ENCODE assay signal across 8 cellular contexts in the genomic region with DNA sequence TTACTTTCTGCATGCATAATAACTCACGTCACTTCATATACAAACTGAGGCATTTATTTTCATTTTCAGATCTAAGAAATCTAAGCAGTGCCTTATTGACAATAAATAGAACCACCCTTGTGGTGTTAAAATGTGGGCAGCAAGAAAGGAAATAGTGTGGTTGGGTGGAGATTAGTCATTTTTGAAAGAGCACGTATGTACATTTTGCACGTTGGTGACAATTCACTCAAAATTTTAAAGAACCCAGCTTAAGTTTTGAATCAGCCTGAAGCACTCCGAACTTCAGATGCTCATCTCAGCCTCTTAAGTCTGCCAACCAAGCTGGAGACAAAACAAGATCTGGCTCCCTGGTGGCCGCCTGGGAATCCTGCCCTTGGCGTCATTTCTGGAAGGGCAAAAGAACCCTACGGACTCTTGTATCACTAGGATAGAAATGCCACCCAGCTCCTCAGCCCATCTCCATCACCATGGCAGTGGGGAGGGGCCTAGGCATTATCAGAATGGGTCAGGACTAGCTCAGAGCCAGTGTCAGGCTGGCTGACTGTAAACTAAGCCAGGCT.
DNase-seq lines count a peak whose midpoint lies in the region; ATAC-seq and TF ChIP-seq lines count a peak whose summit lies in the region.

No MANE protein-coding gene starts in this region.

- no peaks in the 10 kb centered on the region for H3K36me3 ChIP-seq in stomach

- H3K27ac Mint-ChIP-seq in activated naive CD4-positive, alpha-beta T cell treated with anti-CD3 and anti-CD28 coated beads, Interleukin-2, amount 50 U/mL, for 72 hours: peak overlapping the region; percentile 89 to 98

- no peaks in the 10 kb centered on the region for H3K9me3 ChIP-seq in stomach

- DNase-seq in GM12865 (ENCODE audit: low read depth): peak; percentile 94
- peak; percentile 59 for DNase-seq in NB4 (ENCODE audit: low read depth)
- DNase-seq in activated naive CD4-positive, alpha-beta T cell treated with anti-CD3 and anti-CD28 coated beads, Interleukin-2, amount 50 U/mL, for 72 hours (ENCODE audit: low spot score in 2 of 2): peak in 1 of 2 donors; percentile 58
- DNase-seq in stimulated activated CD8-positive, alpha-beta memory T cell treated with anti-CD3 and anti-CD28 coated beads, Interleukin-2, amount 100 ng/mL, for 48 hours (ENCODE audit: low read depth in 2 of 2): peak; percentile 21 to 28
- DNase-seq in foreskin melanocyte: no peak
- no peak for DNase-seq in stomach
- no peak for DNase-seq in kidney tubule cell (ENCODE audit: low spot score)

- peaks cover 10 to 17% of the 10 kb centered on the region in 2 donors for H3K9me3 Mint-ChIP-seq in activated naive CD4-positive, alpha-beta T cell treated with anti-CD3 and anti-CD28 coated beads, Interleukin-2, amount 50 U/mL, for 72 hours

- peak; percentile 84 for ATAC-seq in HG02571 (IDR thresholded peaks at IDR 0.05; ENCODE audit: unreplicated experiment)
- ATAC-seq in activated naive CD4-positive, alpha-beta T cell treated with anti-CD3 and anti-CD28 coated beads, Interleukin-2, amount 50 U/mL, for 72 hours: peak; percentile 89 to 90

- no peak overlapping the region for H3K27ac ChIP-seq in stomach

- H3K36me3 Mint-ChIP-seq in activated naive CD4-positive, alpha-beta T cell treated with anti-CD3 and anti-CD28 coated beads, Interleukin-2, amount 50 U/mL, for 72 hours: peaks cover 19 to 62% of the 10 kb centered on the region in 2 donors

- intact Hi-C loops in stomach (cut with DNase I; ENCODE audit: low total_unique reads): no loop called here

- 72 to 86% (median 80%) methylated on average over 7 of the region's 7 CpGs for WGBS in stomach, 5 donors

- peak overlapping the region; percentile 18; the same call in 1 of the 2 replicates for H3K4me3 ChIP-seq in GM12865 (ENCODE audit: low read depth, low read length)
- no peak overlapping the region for H3K4me3 ChIP-seq in NB4 (ENCODE audit: low read depth, low read length)
- no peak overlapping the region for H3K4me3 ChIP-seq in stomach

- H3K4me1 ChIP-seq in stomach: no peaks in the 10 kb centered on the region

- no peak for TF ChIP-seq EP300 in stomach (IDR thresholded peaks at IDR 0.05)

- TF ChIP-seq POLR2A in NB4 (IDR thresholded peaks at IDR 0.05; ENCODE audit: extremely low read depth, insufficient read length): no peak
- TF ChIP-seq POLR2A in stomach (IDR thresholded peaks at IDR 0.05): no peak

- H3K27me3 ChIP-seq in stomach: no peaks in the 10 kb centered on the region

- TF ChIP-seq CTCF in GM12865 (IDR thresholded peaks at IDR 0.05; ENCODE audit: insufficient read depth, low read depth, low read length, missing control alignments) (no peak), NB4 (IDR thresholded peaks at IDR 0.05; ENCODE audit: low read depth, low read length) (no peak), stomach (IDR thresholded peaks at IDR 0.05) (no peak)

Comparison
In these comparisons a context has a peak if more than half of its experiments do, and no peak if none do; other contexts are left out.
1. DNase-seq: peak in GM12865 (single experiment), NB4 (single experiment) and stimulated activated CD8-positive, alpha-beta memory T cell treated with anti-CD3 and anti-CD28 coated beads, Interleukin-2, amount 100 ng/mL, for 48 hours (2 of 2); none in foreskin melanocyte (single experiment), stomach (single experiment) and kidney tubule cell (single experiment).